Comparison of ENCODE assay signal across 8 cellular contexts in the genomic region with DNA sequence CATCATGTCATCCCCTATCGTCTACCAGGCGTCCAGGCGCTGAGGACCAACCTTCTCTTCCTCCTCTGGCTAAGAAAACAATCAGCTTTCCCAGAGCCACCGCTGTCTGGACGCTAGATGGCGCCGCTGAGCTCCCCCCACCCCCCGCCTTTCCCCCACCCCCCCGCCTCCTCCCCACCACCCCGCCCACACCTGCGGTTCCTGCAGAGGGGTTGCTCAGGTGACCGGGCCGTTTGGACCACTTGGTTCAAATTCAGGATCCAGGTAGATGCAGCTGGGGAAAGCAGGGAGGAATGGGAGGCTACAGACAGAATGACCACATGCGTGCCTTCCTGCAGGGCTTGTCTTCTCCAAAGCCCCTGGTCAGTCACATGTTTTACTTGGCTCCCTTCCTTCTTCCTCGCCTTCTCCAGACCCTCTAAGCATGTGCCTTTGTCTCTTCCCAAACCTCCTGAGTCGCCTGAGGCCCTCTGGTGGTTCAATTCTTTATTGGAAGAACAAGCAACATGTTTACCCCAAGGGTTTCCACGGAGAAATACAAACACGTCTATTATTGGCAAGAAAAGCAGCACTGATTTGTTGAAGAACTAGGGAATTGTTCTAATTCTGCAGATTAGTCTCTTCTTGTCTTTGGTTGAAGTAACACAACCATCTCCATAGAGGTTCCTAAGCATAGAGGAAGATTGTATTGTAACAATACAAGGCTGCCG. TPM values are rescaled to one million over a fixed set of nuclear protein-coding genes. Genes with fewer than 3 reads are reported as not detected.
DNase-seq lines count a peak whose midpoint lies in the region; ATAC-seq, FAIRE-seq and TF ChIP-seq lines count a peak whose summit lies in the region.

No MANE protein-coding gene starts in this region.

- H3K4me2 ChIP-seq in KMS-11, result no peak overlapping the region
- no peak overlapping the region for H3K4me2 ChIP-seq in parathyroid adenoma (ENCODE audit: low read length)

- no peak for TF ChIP-seq POLR2A in GM12892 (IDR thresholded peaks at IDR 0.05; ENCODE audit: low read depth, low read length)

- H3K4me3 ChIP-seq in KMS-11 (IDR thresholded peaks at IDR 0.05; ENCODE audit: insufficient read depth, low read depth, low read length) (no peak overlapping the region), parathyroid adenoma (ENCODE audit: low read depth, low read length) (no peak overlapping the region)

- ATAC-seq in HG03571 (IDR thresholded peaks at IDR 0.05; ENCODE audit: unreplicated experiment), result no peak

- DNase-seq in DMS53 (lab: John Stamatoyannopoulos, UW) (peak; percentile 98), OCI-M1 (lab: John Stamatoyannopoulos, UW) (peak; percentile 80), glomerular endothelial cell (ENCODE audit: extremely low read depth, low read depth, low spot score) (peak; percentile 85), GM12892 (ENCODE audit: insufficient read length) (no peak)
- DNase-seq in activated naive CD4-positive, alpha-beta T cell (lab: John Stamatoyannopoulos, UW), result peak in 3 of 4 experiments; percentile 21 to 42 (median 31)

- no peak overlapping the region for H3K27ac ChIP-seq in KMS-11
- no peak overlapping the region for H3K27ac ChIP-seq in parathyroid adenoma

- TF ChIP-seq CTCF in KMS-11 (conservative IDR thresholded peaks at IDR 0.05; ENCODE audit: low read depth, low read length) (peak; percentile 51; the same call in 1 of the 2 replicates), parathyroid adenoma (IDR thresholded peaks at IDR 0.05) (peak; percentile 53)

- H3K27me3 ChIP-seq in KMS-11 (ENCODE audit: insufficient read depth, low read depth) (no peaks in the 10 kb centered on the region), parathyroid adenoma (ENCODE audit: control insufficient read depth, insufficient read depth, low read length) (no peaks in the 10 kb centered on the region)

- no peak overlapping the region for H3K9ac ChIP-seq in KMS-11
- no peak overlapping the region for H3K9ac ChIP-seq in parathyroid adenoma

- no peaks in the 10 kb centered on the region for H4K20me1 ChIP-seq in KMS-11 (ENCODE audit: insufficient read depth)

- no peaks in the 10 kb centered on the region for H3K79me2 ChIP-seq in KMS-11 (ENCODE audit: insufficient read depth, low read depth)
- H3K79me2 ChIP-seq in parathyroid adenoma, result no peaks in the 10 kb centered on the region

- FAIRE-seq in GM12892 (lab: Jason Lieb, UNC), result no peak

- H3K9me3 ChIP-seq in parathyroid adenoma (ENCODE audit: control insufficient read depth, low read length), result no peaks in the 10 kb centered on the region

- H3K4me1 ChIP-seq in KMS-11 (ENCODE audit: low read depth, poor library complexity, severe bottlenecking), result no peaks in the 10 kb centered on the region
- no peaks in the 10 kb centered on the region for H3K4me1 ChIP-seq in parathyroid adenoma

- H2AFZ ChIP-seq in KMS-11 (ENCODE audit: low read depth), result no peak overlapping the region
- peak overlapping the region; percentile 56 for H2AFZ ChIP-seq in parathyroid adenoma

- H3K36me3 ChIP-seq in KMS-11 (ENCODE audit: insufficient read depth) (no peaks in the 10 kb centered on the region), parathyroid adenoma (ENCODE audit: control insufficient read depth, insufficient read depth, low read length) (no peaks in the 10 kb centered on the region)

RNA-seq across cellular contexts. Expression of a gene that starts 24.7 kb away (rescaled TPM):
- not detected in 2 replicates for total RNA-seq in glomerular endothelial cell
- polyA plus RNA-seq in GM12892 (2012; ENCODE audit: missing spikeins), result not detected
